ENCODE assay signal across 27 cellular contexts in genomic region chr13:99061411-99061810, GRCh38.
DNase-seq lines count a peak whose midpoint lies in the region; TF ChIP-seq lines count a peak whose summit lies in the region.
"Had no signal": no experiment of that assay in that cellular context is flagged by ENCODE, and none has a peak within 500 bp of the region (broad histone marks: within the 10 kb centered on the region; RNA-seq: fewer than 3 reads in every experiment).

No MANE protein-coding gene starts in this region.

- no peaks in the 10 kb centered on the region for H3K27me3 Mint-ChIP-seq in Caco-2 (ENCODE audit: insufficient read depth, unreplicated experiment)

- peaks cover 2% of the 10 kb centered on the region for H3K36me3 ChIP-seq in Caco-2 (ENCODE audit: control insufficient read depth, insufficient read depth, low read length)
- no peaks in the 10 kb centered on the region for H3K36me3 ChIP-seq in hepatocyte (replicated peaks; ENCODE audit: insufficient read depth, low read depth)
- H3K36me3 ChIP-seq: upper lobe of left lung had no signal

- intact Hi-C loops in Caco-2 (cut with micrococcal nuclease; ENCODE audit: unreplicated experiment): loop anchor here (2.0 kb wide), 1 partner anchor 21 kb away; no protein-coding TSS in a partner anchor

- CTCF ChIA-PET in Caco-2 (lab: Charles Lee) (no interaction called here), RWPE1 (lab: Yijun Ruan, JAX) (no interaction called here)

- no peak for DNase-seq in Caco-2
- DNase-seq in RWPE1 (ENCODE audit: low spot score): no peak
- DNase-seq in hepatocyte (ENCODE audit: low spot score): no peak
- DNase-seq in stimulated activated naive CD4-positive, alpha-beta T cell (lab: John Stamatoyannopoulos, UW): no peak
- no peak for DNase-seq in RPMI8226
- no peak for DNase-seq in D341Med (ENCODE audit: low spot score)
- DNase-seq: activated CD4-positive, alpha-beta T cell treated with anti-CD3 and anti-CD28 coated beads, Interleukin-2, amount 50 U/mL, for 1 hour; activated T-cell treated with anti-CD3 and anti-CD28 coated beads, Interleukin-2, amount 50 U/mL, for 4 hours; amygdala; EL; foreskin keratinocyte; Karpas-422; MV-4-11; NCI-H510A; NK-92 treated with Interleukin-12 subunit alpha and Interleukin-12 subunit beta, amount 100 ng/mL, for 24 hours; nucleus accumbens; PC-3; psoas muscle; SHP77; stimulated activated CD8-positive, alpha-beta memory T cell treated with anti-CD3 and anti-CD28 coated beads, Interleukin-4, amount 100 ng/mL, for 48 hours; T-helper 9 cell; upper lobe of left lung had no signal

- no peak overlapping the region for H3K4me2 ChIP-seq in hepatocyte

- WGBS in hepatocyte (ENCODE audit: low lambda C conversion rate, missing lambda C conversion rate): 71% methylated on average over 4 of the region's 4 CpGs

- TF ChIP-seq CTCF in Caco-2 (IDR thresholded peaks at IDR 0.05; ENCODE audit: insufficient read depth in 1 of 2, low read depth in 1 of 2, low read length in 1 of 2, severe bottlenecking in 1 of 2, unreplicated experiment in 1 of 2) (no peak), RWPE1 (conservative IDR thresholded peaks at IDR 0.05; ENCODE audit: low read depth) (no peak), hepatocyte (IDR thresholded peaks at IDR 0.05; ENCODE audit: poor library complexity) (no peak)

- H3K4me1 ChIP-seq in Caco-2: peaks cover 49% of the 10 kb centered on the region
- H3K4me1 ChIP-seq in hepatocyte (ENCODE audit: insufficient read depth): peaks cover 30% of the 10 kb centered on the region
- H3K4me1 ChIP-seq: psoas muscle had no signal

- H3K27ac Mint-ChIP-seq in Caco-2 (ENCODE audit: unreplicated experiment): peak overlapping the region; percentile 1
- H3K27ac Mint-ChIP-seq: WTC11 had no signal

- POLR2A ChIA-PET in Caco-2 (lab: Charles Lee) (no interaction called here), RWPE1 (lab: Yijun Ruan, JAX; ENCODE audit: low non-redundant PET) (no interaction called here)

- no peaks in the 10 kb centered on the region for H3K27me3 ChIP-seq in Caco-2 (replicated peaks; ENCODE audit: control insufficient read depth, insufficient read depth, low read length)
- no peaks in the 10 kb centered on the region for H3K27me3 ChIP-seq in hepatocyte
- H3K27me3 ChIP-seq: foreskin keratinocyte, upper lobe of left lung had no signal

- H3K4me1 Mint-ChIP-seq in Caco-2 (ENCODE audit: low read depth, unreplicated experiment): peaks cover 45% of the 10 kb centered on the region

- H3K9me3 ChIP-seq in Caco-2 (peaks cover 3% of the 10 kb centered on the region), hepatocyte (ENCODE audit: low read depth) (no peaks in the 10 kb centered on the region)
- H3K9me3 ChIP-seq: psoas muscle, upper lobe of left lung had no signal

- H3K9me3 Mint-ChIP-seq in Caco-2 (ENCODE audit: unreplicated experiment): peaks cover 28% of the 10 kb centered on the region
- H3K9me3 Mint-ChIP-seq: activated T-cell treated with anti-CD3 and anti-CD28 coated beads, Interleukin-2, amount 50 U/mL, for 4 hours; WTC11 had no signal

- H3K4me3 ChIP-seq in Caco-2 (ENCODE audit: low read depth, low read length) (no peak overlapping the region), hepatocyte (no peak overlapping the region), skin epidermis (no peak overlapping the region)
- H3K4me3 ChIP-seq: GM12878, psoas muscle, upper lobe of left lung had no signal

- H3K4me3 Mint-ChIP-seq in Caco-2 (ENCODE audit: unreplicated experiment): no peak overlapping the region
- H3K4me3 Mint-ChIP-seq: activated T-cell treated with anti-CD3 and anti-CD28 coated beads, Interleukin-2, amount 50 U/mL, for 4 hours; WTC11 had no signal

- H3K9me2 ChIP-seq in hepatocyte (replicated peaks; ENCODE audit: insufficient read depth): no peaks in the 10 kb centered on the region

- peaks cover 12% of the 10 kb centered on the region for H3K36me3 Mint-ChIP-seq in Caco-2 (ENCODE audit: insufficient read depth, unreplicated experiment)
- H3K36me3 Mint-ChIP-seq: WTC11 had no signal

- H4K20me1 ChIP-seq in hepatocyte (ENCODE audit: insufficient read depth, poor library complexity, severe bottlenecking): no peaks in the 10 kb centered on the region

- H3K79me2 ChIP-seq in hepatocyte: peaks cover 3% of the 10 kb centered on the region

- BruUV-seq in Caco-2 (replicated peaks; lab: Mats Ljungman, UMichigan): no TSS peak

- H3K27ac ChIP-seq in RWPE1 (peak overlapping the region; percentile 39; the same call in 1 of the 2 replicates), hepatocyte (peak overlapping the region; percentile 21), skin epidermis (peak overlapping the region in 11 of 21 experiments; percentile 12 to 73 (median 32))
- H3K27ac ChIP-seq: C4-2B, HL-60, psoas muscle had no signal

- no peak overlapping the region for H2AFZ ChIP-seq in hepatocyte
